8 cellular contexts compared by ENCODE assay signal in the genomic region with DNA sequence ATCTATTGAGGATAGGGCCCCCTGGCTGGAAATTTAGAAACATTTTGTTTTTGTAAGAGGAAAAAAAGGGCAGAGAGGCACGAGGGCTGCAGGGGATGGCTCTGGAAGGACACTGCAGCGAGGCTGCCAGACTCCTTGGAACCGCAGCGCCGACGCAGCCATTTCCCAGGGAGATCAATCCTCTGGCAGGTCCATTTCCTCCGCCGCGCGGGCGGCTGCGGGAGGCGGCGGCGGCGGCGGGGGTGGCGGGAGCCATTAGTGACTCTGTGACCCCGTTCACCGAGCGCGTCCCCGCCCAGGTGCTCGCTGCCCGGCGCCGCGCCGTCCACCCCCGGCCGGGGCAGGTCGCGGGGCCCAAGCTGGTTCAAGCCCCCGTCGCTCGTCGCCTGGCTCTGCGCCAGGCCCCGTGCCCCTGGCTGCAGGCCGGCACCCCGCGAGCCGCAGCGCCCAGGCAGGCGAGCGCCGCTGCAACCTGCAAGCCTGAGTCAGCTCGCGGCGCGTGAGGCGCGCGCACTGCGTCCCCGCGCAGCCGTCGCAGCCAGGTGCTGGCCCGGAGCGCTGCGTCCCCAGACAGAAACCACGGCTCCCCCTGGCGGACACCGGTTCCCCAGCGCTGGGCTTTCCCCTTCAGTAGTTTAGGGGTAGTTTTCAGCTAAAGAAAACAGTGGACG.
A peak's percentile ranks its signal among the peaks of the same experiment; 100 is the strongest.
DNase-seq lines count a peak whose midpoint lies in the region; TF ChIP-seq lines count a peak whose summit lies in the region.

No MANE protein-coding gene starts in this region.

- peak overlapping the region; percentile 76 for H3K4me3 ChIP-seq in GM23248
- H3K4me3 ChIP-seq in testis: peak overlapping the region; percentile 54 to 62

- H3K4me1 ChIP-seq in GM23248 (ENCODE audit: insufficient read depth) (peaks cover 41% of the 10 kb centered on the region), testis (peaks cover 19% of the 10 kb centered on the region)

- H3K9me2 ChIP-seq in GM23248 (ENCODE audit: insufficient read depth): no peaks in the 10 kb centered on the region

- peaks cover 29% of the 10 kb centered on the region for H3F3A ChIP-seq in GM23248 (ENCODE audit: insufficient read depth)

- H3K9ac ChIP-seq in GM23248: peak overlapping the region; percentile 73

- 1 to 2% methylated on average over 41 to 67 of the region's 67 CpGs for WGBS in GM23248 (ENCODE audit: low coverage in 1 of 2, low lambda C conversion rate in 2 of 2, missing lambda C conversion rate in 2 of 2), 2 experiments
- 0% methylated on average over 1 to 29 of the region's 67 CpGs for WGBS in testis, 2 donors

- peak; percentile 94 for DNase-seq in ELF-1 (ENCODE audit: low read depth, low spot score)
- peak; percentile 94 for DNase-seq in GM23248
- DNase-seq in Kasumi-1 (lab: John Stamatoyannopoulos, UW): peak; percentile 48 to 53
- peak; percentile 60 to 72 for DNase-seq in SHP77 (lab: John Stamatoyannopoulos, UW)
- peak; percentile 76 to 95 (median 95) for DNase-seq in activated naive CD4-positive, alpha-beta T cell (lab: John Stamatoyannopoulos, UW)
- DNase-seq in germinal center (ENCODE audit: low spot score): peak; percentile 90
- DNase-seq in occipital lobe (lab: John Stamatoyannopoulos, UW): peak; percentile 82
- peak; percentile 95 for DNase-seq in testis

- H3K9me3 ChIP-seq in GM23248 (ENCODE audit: low read depth) (no peaks in the 10 kb centered on the region), testis (no peaks in the 10 kb centered on the region)

- in situ Hi-C loops in GM23248 (cut with MboI): loop anchor here (5.0 to 25.0 kb wide), 4 partner anchors 177 to 600 kb away; no protein-coding TSS in a partner anchor

- H3K27ac ChIP-seq in GM23248 (peak overlapping the region; percentile 57), testis (peak overlapping the region in 1 of 2 donors; percentile 62)

- peak overlapping the region; percentile 86 for H3K4me2 ChIP-seq in GM23248 (ENCODE audit: unreplicated experiment)

- no peaks in the 10 kb centered on the region for H3K36me3 ChIP-seq in GM23248 (ENCODE audit: low read depth)
- H3K36me3 ChIP-seq in testis (ENCODE audit: low read depth, missing control alignments): no peaks in the 10 kb centered on the region

- no peaks in the 10 kb centered on the region for H3K27me3 ChIP-seq in GM23248 (replicated peaks; ENCODE audit: insufficient read depth)
- no peaks in the 10 kb centered on the region for H3K27me3 ChIP-seq in testis

- intact Hi-C loops in testis (cut with DNase I; ENCODE audit: low total_unique reads): loop anchor here (10.0 kb wide), 2 partner anchors 340 to 610 kb away; no protein-coding TSS in a partner anchor

- no peak for TF ChIP-seq POLR2A in testis (IDR thresholded peaks at IDR 0.05)

- H2AFZ ChIP-seq in GM23248: peak overlapping the region; percentile 76

- H4K20me1 ChIP-seq in GM23248 (ENCODE audit: insufficient read depth): no peaks in the 10 kb centered on the region

- 0 out of 2 replicates have a peak, but pooled peaks cover 10% of the 10 kb centered on the region for H3K79me2 ChIP-seq in GM23248 (ENCODE audit: insufficient read depth)

- TF ChIP-seq CTCF in testis (IDR thresholded peaks at IDR 0.05): peak; percentile 85 to 95 (median 91)
